ENCODE assay signal across 1 cellular context in the genomic region with DNA sequence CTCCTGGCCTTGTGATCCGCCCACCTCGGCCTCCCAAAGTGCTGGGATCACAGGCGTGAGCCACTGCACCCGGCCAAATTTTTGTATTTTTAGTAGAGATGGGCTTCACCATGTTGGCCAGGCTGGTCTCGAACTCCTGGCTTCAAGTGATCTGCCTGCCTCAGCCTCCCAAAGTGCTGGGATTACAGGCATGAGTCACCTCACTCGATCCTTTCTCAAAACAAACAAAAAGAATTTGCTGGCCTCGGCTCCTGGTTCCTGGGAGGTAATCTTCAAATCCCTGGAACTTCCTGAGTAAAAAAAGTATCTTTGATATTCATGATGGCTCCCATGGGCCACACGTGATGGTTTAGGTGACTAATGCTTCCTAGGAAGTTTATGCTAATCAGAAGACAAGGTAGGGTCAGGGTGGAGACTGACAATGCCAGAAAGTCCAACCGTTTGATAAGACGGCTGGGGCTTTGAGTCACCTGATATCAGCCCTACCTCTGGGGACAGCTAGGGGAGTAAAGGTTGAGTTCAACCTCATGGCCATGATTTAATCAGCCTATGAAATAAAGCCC.
A peak's percentile ranks its signal among the peaks of the same experiment; 100 is the strongest.
TF ChIP-seq lines count a peak whose summit lies in the region.

No MANE protein-coding gene starts in this region.

TF ChIP-seq in HepG2, 621 proteins besides CTCF, POLR2A, EP300 and RAD21 (continued from another document):
- TF ChIP-seq, protein P1, sequence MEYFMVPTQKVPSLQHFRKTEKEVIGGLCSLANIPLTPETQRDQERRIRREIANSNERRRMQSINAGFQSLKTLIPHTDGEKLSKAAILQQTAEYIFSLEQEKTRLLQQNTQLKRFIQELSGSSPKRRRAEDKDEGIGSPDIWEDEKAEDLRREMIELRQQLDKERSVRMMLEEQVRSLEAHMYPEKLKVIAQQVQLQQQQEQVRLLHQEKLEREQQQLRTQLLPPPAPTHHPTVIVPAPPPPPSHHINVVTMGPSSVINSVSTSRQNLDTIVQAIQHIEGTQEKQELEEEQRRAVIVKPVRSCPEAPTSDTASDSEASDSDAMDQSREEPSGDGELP (IDR thresholded peaks at IDR 0.05; ENCODE audit: borderline replicate concordance, low read depth), result peak; percentile 57; the same call in 1 of the 2 replicates
- TF ChIP-seq ADNP (CRISPR knock-in tag; IDR thresholded peaks at IDR 0.05), result peak; percentile 21; the same call in 1 of the 2 replicates
- TF ChIP-seq KDM1A (CRISPR knock-in tag; IDR thresholded peaks at IDR 0.05), result peak; percentile 41; the same call in 1 of the 2 replicates
- TF ChIP-seq, protein P2, sequence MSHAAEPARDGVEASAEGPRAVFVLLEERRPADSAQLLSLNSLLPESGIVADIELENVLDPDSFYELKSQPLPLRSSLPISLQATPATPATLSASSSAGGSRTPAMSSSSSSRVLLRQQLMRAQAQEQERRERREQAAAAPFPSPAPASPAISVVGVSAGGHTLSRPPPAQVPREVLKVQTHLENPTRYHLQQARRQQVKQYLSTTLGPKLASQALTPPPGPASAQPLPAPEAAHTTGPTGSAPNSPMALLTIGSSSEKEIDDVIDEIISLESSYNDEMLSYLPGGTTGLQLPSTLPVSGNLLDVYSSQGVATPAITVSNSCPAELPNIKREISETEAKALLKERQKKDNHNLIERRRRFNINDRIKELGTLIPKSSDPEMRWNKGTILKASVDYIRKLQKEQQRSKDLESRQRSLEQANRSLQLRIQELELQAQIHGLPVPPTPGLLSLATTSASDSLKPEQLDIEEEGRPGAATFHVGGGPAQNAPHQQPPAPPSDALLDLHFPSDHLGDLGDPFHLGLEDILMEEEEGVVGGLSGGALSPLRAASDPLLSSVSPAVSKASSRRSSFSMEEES (CRISPR knock-in tag; IDR thresholded peaks at IDR 0.05), result peak; percentile 45; the same call in 1 of the 2 replicates
- peak; percentile 51; the same call in 1 of the 2 replicates for TF ChIP-seq FOSL1 (CRISPR knock-in tag; IDR thresholded peaks at IDR 0.05; ENCODE audit: borderline replicate concordance)
- TF ChIP-seq, protein P3, sequence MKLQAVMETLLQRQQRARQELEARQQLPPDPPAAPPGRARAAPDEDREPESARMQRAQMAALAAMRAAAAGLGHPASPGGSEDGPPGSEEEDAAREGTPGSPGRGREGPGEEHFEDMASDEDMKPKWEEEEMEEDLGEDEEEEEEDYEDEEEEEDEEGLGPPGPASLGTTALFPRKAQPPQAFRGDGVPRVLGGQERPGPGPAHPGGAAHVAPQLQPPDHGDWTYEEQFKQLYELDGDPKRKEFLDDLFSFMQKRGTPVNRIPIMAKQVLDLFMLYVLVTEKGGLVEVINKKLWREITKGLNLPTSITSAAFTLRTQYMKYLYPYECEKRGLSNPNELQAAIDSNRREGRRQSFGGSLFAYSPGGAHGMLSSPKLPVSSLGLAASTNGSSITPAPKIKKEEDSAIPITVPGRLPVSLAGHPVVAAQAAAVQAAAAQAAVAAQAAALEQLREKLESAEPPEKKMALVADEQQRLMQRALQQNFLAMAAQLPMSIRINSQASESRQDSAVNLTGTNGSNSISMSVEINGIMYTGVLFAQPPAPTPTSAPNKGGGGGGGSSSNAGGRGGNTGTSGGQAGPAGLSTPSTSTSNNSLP (IDR thresholded peaks at IDR 0.05; ENCODE audit: low read depth, low read length), result peak; percentile 34; the same call in 1 of the 2 replicates
- TF ChIP-seq, protein P4, sequence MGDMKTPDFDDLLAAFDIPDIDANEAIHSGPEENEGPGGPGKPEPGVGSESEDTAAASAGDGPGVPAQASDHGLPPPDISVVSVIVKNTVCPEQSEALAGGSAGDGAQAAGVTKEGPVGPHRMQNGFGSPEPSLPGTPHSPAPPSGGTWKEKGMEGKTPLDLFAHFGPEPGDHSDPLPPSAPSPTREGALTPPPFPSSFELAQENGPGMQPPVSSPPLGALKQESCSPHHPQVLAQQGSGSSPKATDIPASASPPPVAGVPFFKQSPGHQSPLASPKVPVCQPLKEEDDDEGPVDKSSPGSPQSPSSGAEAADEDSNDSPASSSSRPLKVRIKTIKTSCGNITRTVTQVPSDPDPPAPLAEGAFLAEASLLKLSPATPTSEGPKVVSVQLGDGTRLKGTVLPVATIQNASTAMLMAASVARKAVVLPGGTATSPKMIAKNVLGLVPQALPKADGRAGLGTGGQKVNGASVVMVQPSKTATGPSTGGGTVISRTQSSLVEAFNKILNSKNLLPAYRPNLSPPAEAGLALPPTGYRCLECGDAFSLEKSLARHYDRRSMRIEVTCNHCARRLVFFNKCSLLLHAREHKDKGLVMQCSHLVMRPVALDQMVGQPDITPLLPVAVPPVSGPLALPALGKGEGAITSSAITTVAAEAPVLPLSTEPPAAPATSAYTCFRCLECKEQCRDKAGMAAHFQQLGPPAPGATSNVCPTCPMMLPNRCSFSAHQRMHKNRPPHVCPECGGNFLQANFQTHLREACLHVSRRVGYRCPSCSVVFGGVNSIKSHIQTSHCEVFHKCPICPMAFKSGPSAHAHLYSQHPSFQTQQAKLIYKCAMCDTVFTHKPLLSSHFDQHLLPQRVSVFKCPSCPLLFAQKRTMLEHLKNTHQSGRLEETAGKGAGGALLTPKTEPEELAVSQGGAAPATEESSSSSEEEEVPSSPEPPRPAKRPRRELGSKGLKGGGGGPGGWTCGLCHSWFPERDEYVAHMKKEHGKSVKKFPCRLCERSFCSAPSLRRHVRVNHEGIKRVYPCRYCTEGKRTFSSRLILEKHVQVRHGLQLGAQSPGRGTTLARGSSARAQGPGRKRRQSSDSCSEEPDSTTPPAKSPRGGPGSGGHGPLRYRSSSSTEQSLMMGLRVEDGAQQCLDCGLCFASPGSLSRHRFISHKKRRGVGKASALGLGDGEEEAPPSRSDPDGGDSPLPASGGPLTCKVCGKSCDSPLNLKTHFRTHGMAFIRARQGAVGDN (CRISPR knock-in tag; IDR thresholded peaks at IDR 0.05), result peak; percentile 40
- TF ChIP-seq ZMYM2 (CRISPR knock-in tag; IDR thresholded peaks at IDR 0.05), result peak; percentile 52; the same call in 1 of the 2 replicates
- TF ChIP-seq HNF4A (CRISPR knock-in tag; IDR thresholded peaks at IDR 0.05), result peak; percentile 26; the same call in 1 of the 2 replicates
- TF ChIP-seq MIER2 (CRISPR knock-in tag; IDR thresholded peaks at IDR 0.05), result peak; percentile 68; the same call in 1 of the 2 replicates
- TF ChIP-seq ZNF543 (CRISPR knock-in tag; IDR thresholded peaks at IDR 0.05), result 0 out of 2 replicates have a peak, but pooled peaks have one; percentile 42
- TF ChIP-seq RCOR2 (CRISPR knock-in tag; IDR thresholded peaks at IDR 0.05), result 0 out of 2 replicates have a peak, but pooled peaks have one; percentile 33
- TF ChIP-seq, protein P5, sequence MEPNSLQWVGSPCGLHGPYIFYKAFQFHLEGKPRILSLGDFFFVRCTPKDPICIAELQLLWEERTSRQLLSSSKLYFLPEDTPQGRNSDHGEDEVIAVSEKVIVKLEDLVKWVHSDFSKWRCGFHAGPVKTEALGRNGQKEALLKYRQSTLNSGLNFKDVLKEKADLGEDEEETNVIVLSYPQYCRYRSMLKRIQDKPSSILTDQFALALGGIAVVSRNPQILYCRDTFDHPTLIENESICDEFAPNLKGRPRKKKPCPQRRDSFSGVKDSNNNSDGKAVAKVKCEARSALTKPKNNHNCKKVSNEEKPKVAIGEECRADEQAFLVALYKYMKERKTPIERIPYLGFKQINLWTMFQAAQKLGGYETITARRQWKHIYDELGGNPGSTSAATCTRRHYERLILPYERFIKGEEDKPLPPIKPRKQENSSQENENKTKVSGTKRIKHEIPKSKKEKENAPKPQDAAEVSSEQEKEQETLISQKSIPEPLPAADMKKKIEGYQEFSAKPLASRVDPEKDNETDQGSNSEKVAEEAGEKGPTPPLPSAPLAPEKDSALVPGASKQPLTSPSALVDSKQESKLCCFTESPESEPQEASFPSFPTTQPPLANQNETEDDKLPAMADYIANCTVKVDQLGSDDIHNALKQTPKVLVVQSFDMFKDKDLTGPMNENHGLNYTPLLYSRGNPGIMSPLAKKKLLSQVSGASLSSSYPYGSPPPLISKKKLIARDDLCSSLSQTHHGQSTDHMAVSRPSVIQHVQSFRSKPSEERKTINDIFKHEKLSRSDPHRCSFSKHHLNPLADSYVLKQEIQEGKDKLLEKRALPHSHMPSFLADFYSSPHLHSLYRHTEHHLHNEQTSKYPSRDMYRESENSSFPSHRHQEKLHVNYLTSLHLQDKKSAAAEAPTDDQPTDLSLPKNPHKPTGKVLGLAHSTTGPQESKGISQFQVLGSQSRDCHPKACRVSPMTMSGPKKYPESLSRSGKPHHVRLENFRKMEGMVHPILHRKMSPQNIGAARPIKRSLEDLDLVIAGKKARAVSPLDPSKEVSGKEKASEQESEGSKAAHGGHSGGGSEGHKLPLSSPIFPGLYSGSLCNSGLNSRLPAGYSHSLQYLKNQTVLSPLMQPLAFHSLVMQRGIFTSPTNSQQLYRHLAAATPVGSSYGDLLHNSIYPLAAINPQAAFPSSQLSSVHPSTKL (CRISPR knock-in tag; IDR thresholded peaks at IDR 0.05), result peak; percentile 35; the same call in 1 of the 2 replicates
- peak; percentile 28; the same call in 1 of the 2 replicates for TF ChIP-seq ZNF788 (CRISPR knock-in tag; IDR thresholded peaks at IDR 0.05; ENCODE audit: borderline replicate concordance)
- TF ChIP-seq KLF16 (CRISPR knock-in tag; IDR thresholded peaks at IDR 0.05), result 0 out of 4 replicates have a peak, but pooled peaks of 1 of the 2 experiments have one; percentile 23
- peak; percentile 8; the same call in 1 of the 2 replicates for TF ChIP-seq ETV5 (CRISPR knock-in tag; IDR thresholded peaks at IDR 0.05; ENCODE audit: borderline replicate concordance)
